In the genomic region with DNA sequence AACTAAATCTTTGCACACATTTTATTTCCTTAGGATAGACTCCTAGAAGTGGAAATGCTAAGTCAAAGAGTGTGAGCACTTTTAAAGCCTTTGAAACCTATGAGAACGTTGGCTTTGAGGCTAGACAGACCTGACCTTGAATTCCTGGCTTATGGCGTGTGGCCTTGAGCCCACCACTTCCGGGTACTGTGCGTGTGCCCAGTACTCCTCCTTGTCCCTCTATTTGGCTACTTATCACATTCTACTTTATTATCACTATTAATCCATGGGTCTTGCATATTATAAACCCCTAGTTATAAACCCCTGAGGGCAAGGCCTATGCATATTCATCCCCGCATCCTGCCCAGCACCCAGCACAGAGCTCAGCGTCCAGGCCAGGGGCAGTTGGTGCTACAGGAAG, we compare ENCODE assay signal across 1 cellular context.
A peak's percentile ranks its signal among the peaks of the same experiment; 100 is the strongest.
TF ChIP-seq lines count a peak whose summit lies in the region.

No MANE protein-coding gene starts in this region.

TF ChIP-seq in HepG2, 621 proteins besides CTCF, POLR2A, EP300 and RAD21:
- TF ChIP-seq KLF12 (CRISPR knock-in tag; IDR thresholded peaks at IDR 0.05; ENCODE audit: borderline replicate concordance) (no peak), U2AF1 (optimal IDR thresholded peaks at IDR 0.05; ENCODE audit: low read depth, low read length) (no peak), ELF3 (CRISPR knock-in tag; IDR thresholded peaks at IDR 0.05) (peak; percentile 83), RARA (CRISPR knock-in tag; IDR thresholded peaks at IDR 0.05) (peak; percentile 46; the same call in 1 of the 2 replicates), ZNF678 (CRISPR knock-in tag; IDR thresholded peaks at IDR 0.05) (no peak), ZSCAN21 (CRISPR knock-in tag; IDR thresholded peaks at IDR 0.05; ENCODE audit: borderline replicate concordance) (peak; percentile 54; the same call in 1 of the 2 replicates), ATF1 (CRISPR knock-in tag; IDR thresholded peaks at IDR 0.05) (no peak), FOXK1 (CRISPR knock-in tag; IDR thresholded peaks at IDR 0.05; ENCODE audit: borderline replicate concordance, low read depth) (no peak), GABPA (IDR thresholded peaks at IDR 0.05; ENCODE audit: low read depth, low read length) (no peak), GABPA (CRISPR knock-in tag; IDR thresholded peaks at IDR 0.05; ENCODE audit: low read depth) (peak; percentile 48; the same call in 1 of the 2 replicates), MED1 (CRISPR knock-in tag; IDR thresholded peaks at IDR 0.05) (no peak), ELF1 (CRISPR knock-in tag; IDR thresholded peaks at IDR 0.05) (peak; percentile 80), HMG20A (CRISPR knock-in tag; IDR thresholded peaks at IDR 0.05; ENCODE audit: borderline replicate concordance) (peak; percentile 30; the same call in 1 of the 2 replicates), YY1 (IDR thresholded peaks at IDR 0.05; ENCODE audit: insufficient read depth, insufficient replicate concordance, low read depth, low read length) (no peak), ETV5 (CRISPR knock-in tag; IDR thresholded peaks at IDR 0.05; ENCODE audit: borderline replicate concordance) (peak; percentile 28; the same call in 1 of the 2 replicates), FOSL2 (CRISPR knock-in tag; IDR thresholded peaks at IDR 0.05) (0 out of 2 replicates have a peak, but pooled peaks have one; percentile 6), TEAD3 (CRISPR knock-in tag; optimal IDR thresholded peaks at IDR 0.05; ENCODE audit: borderline replicate concordance) (peak; percentile 2)
- TF ChIP-seq, protein P1, sequence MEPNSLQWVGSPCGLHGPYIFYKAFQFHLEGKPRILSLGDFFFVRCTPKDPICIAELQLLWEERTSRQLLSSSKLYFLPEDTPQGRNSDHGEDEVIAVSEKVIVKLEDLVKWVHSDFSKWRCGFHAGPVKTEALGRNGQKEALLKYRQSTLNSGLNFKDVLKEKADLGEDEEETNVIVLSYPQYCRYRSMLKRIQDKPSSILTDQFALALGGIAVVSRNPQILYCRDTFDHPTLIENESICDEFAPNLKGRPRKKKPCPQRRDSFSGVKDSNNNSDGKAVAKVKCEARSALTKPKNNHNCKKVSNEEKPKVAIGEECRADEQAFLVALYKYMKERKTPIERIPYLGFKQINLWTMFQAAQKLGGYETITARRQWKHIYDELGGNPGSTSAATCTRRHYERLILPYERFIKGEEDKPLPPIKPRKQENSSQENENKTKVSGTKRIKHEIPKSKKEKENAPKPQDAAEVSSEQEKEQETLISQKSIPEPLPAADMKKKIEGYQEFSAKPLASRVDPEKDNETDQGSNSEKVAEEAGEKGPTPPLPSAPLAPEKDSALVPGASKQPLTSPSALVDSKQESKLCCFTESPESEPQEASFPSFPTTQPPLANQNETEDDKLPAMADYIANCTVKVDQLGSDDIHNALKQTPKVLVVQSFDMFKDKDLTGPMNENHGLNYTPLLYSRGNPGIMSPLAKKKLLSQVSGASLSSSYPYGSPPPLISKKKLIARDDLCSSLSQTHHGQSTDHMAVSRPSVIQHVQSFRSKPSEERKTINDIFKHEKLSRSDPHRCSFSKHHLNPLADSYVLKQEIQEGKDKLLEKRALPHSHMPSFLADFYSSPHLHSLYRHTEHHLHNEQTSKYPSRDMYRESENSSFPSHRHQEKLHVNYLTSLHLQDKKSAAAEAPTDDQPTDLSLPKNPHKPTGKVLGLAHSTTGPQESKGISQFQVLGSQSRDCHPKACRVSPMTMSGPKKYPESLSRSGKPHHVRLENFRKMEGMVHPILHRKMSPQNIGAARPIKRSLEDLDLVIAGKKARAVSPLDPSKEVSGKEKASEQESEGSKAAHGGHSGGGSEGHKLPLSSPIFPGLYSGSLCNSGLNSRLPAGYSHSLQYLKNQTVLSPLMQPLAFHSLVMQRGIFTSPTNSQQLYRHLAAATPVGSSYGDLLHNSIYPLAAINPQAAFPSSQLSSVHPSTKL (CRISPR knock-in tag; IDR thresholded peaks at IDR 0.05) = peak; percentile 50
